In genomic region chr11:19232910-19233503, GRCh38 we compare ENCODE assay signal across 15 cellular contexts. TPM values are rescaled to one million over a fixed set of nuclear protein-coding genes. Genes with fewer than 3 reads are reported as not detected.
A peak's percentile ranks its signal among the peaks of the same experiment; 100 is the strongest.
DNase-seq lines count a peak whose midpoint lies in the region; ATAC-seq and TF ChIP-seq lines count a peak whose summit lies in the region.
"Had no signal": no experiment of that assay in that cellular context is flagged by ENCODE, and none has a peak within 500 bp of the region (broad histone marks: within the 10 kb centered on the region; RNA-seq: fewer than 3 reads in every experiment).

No MANE protein-coding gene starts in this region.

- no peaks in the 10 kb centered on the region for H3K9me3 Mint-ChIP-seq in Calu3 (ENCODE audit: low read depth, unreplicated experiment)
- H3K9me3 Mint-ChIP-seq: T-helper 2 cell treated with Interferon-gamma antibody and Interleukin-4, amounts not matched to agents 5 μg/mL and 100 μg/mL, for 36 hours had no signal

- H3K27me3 Mint-ChIP-seq in Calu3 (ENCODE audit: unreplicated experiment), result no peaks in the 10 kb centered on the region

- H3K4me2 ChIP-seq in PC-3 (ENCODE audit: low read length), result peak overlapping the region; percentile 55

- H3K4me1 Mint-ChIP-seq in Calu3 (ENCODE audit: low read depth, unreplicated experiment), result peaks cover 16% of the 10 kb centered on the region
- H3K4me1 Mint-ChIP-seq: naive B cell had no signal

- H3K36me3 Mint-ChIP-seq in Calu3 (ENCODE audit: insufficient read depth, unreplicated experiment), result peaks cover 9% of the 10 kb centered on the region
- H3K36me3 Mint-ChIP-seq: naive B cell had no signal

- TF ChIP-seq CTCF in Calu3 (IDR thresholded peaks at IDR 0.05; ENCODE audit: unreplicated experiment) (no peak), PC-3 (conservative IDR thresholded peaks at IDR 0.05; ENCODE audit: low read depth, low read length) (no peak), epithelial cell of proximal tubule (conservative IDR thresholded peaks at IDR 0.05; ENCODE audit: low read depth, low read length) (no peak), lower lobe of right lung (IDR thresholded peaks at IDR 0.05) (no peak)

- H3K9me3 ChIP-seq in PC-3 (ENCODE audit: low read length), result no peaks in the 10 kb centered on the region
- no peaks in the 10 kb centered on the region for H3K9me3 ChIP-seq in lower lobe of right lung
- H3K9me3 ChIP-seq: testis had no signal

- H3K27ac ChIP-seq in PC-3 (ENCODE audit: low read length), result peak overlapping the region; percentile 78
- no peak overlapping the region for H3K27ac ChIP-seq in lower lobe of right lung
- H3K27ac ChIP-seq: cardiac muscle cell, testis had no signal

- DNase-seq in Calu3 (no peak), PC-3 (peak; percentile 87), epithelial cell of proximal tubule (ENCODE audit: low read depth) (peak; percentile 68), non-pigmented ciliary epithelial cell (ENCODE audit: low read depth) (peak; percentile 74), lower lobe of right lung (no peak), NOMO-1 treated with dmso at 0.1 percent for 144 hours (lab: John Stamatoyannopoulos, UW; ENCODE audit: unreplicated experiment) (no peak), GM19240 (ENCODE audit: insufficient read length, low spot score) (no peak), COLO668 (lab: John Stamatoyannopoulos, UW; ENCODE audit: unreplicated experiment) (no peak)
- DNase-seq: activated CD8-positive, alpha-beta memory T cell treated with anti-CD3 and anti-CD28 coated beads, Interleukin-2, amount 50 U/mL, for 48 hours; naive B cell; NCI-H774; stimulated activated CD4-positive, alpha-beta T cell treated with anti-CD3 and anti-CD28 coated beads, Interleukin-4, amount 100 ng/mL, for 24 hours had no signal

- H3K79me2 ChIP-seq in PC-3 (ENCODE audit: low read length), result peaks cover 9% of the 10 kb centered on the region

- H3K4me3 ChIP-seq in PC-3 (ENCODE audit: low read length) (peak overlapping the region; percentile 41; the same call in 1 of the 2 replicates), epithelial cell of proximal tubule (ENCODE audit: low read depth, low read length) (no peak overlapping the region), lower lobe of right lung (no peak overlapping the region)
- H3K4me3 ChIP-seq: cardiac muscle cell, testis had no signal

- no peaks in the 10 kb centered on the region for H3K27me3 ChIP-seq in PC-3 (ENCODE audit: low read length)
- no peaks in the 10 kb centered on the region for H3K27me3 ChIP-seq in lower lobe of right lung (ENCODE audit: low read depth)
- H3K27me3 ChIP-seq: cardiac muscle cell, testis had no signal

- no peaks in the 10 kb centered on the region for H3K9me2 ChIP-seq in PC-3 (replicated peaks; ENCODE audit: low read length)

- H2AFZ ChIP-seq in PC-3 (ENCODE audit: low read length), result peak overlapping the region; percentile 49

- no peaks in the 10 kb centered on the region for H3F3A ChIP-seq in PC-3 (ENCODE audit: low read length, unreplicated experiment)

- peak overlapping the region; percentile 37 for H3K4me3 Mint-ChIP-seq in Calu3 (ENCODE audit: low read depth, unreplicated experiment)
- H3K4me3 Mint-ChIP-seq: naive B cell; T-helper 2 cell treated with Interferon-gamma antibody and Interleukin-4, amounts not matched to agents 5 μg/mL and 100 μg/mL, for 36 hours had no signal

- H4K20me1 ChIP-seq in PC-3 (ENCODE audit: low read length), result no peaks in the 10 kb centered on the region

- CTCF ChIA-PET in Calu3 (lab: Charles Lee) (no interaction called here), PC-3 (lab: Charles Lee) (no interaction called here)

- intact Hi-C loops in Calu3 (cut with micrococcal nuclease; ENCODE audit: unreplicated experiment), result no loop called here
- intact Hi-C loops in PC-3 (cut with micrococcal nuclease), result loop anchor here (1.0 to 2.0 kb wide), 2 partner anchors 14 to 33 kb away; no protein-coding TSS in a partner anchor
- intact Hi-C loops in lower lobe of right lung (cut with DNase I), result no loop called here

- H3K36me3 ChIP-seq in PC-3 (ENCODE audit: low read depth, low read length) (peaks cover 63% of the 10 kb centered on the region), lower lobe of right lung (no peaks in the 10 kb centered on the region)

- ATAC-seq in PC-3 (peak; percentile 96), lower lobe of right lung (no peak)

- H3K27ac Mint-ChIP-seq in Calu3 (ENCODE audit: unreplicated experiment), result no peak overlapping the region
- H3K27ac Mint-ChIP-seq: naive B cell; T-helper 2 cell treated with Interferon-gamma antibody and Interleukin-4, amounts not matched to agents 5 μg/mL and 100 μg/mL, for 36 hours had no signal

- BruUV-seq in Calu3 (replicated peaks; lab: Mats Ljungman, UMichigan) (no TSS peak), PC-3 (replicated peaks; lab: Mats Ljungman, UMichigan) (no TSS peak)

- POLR2A ChIA-PET in PC-3 (lab: Charles Lee; ENCODE audit: unreplicated experiment), result no interaction called here

- peak overlapping the region; percentile 4; the same call in 1 of the 2 replicates for H3K9ac ChIP-seq in PC-3 (ENCODE audit: low read length)

- H3K4me1 ChIP-seq in PC-3 (ENCODE audit: insufficient read depth, low read length) (peaks cover 28% of the 10 kb centered on the region), lower lobe of right lung (no peaks in the 10 kb centered on the region)
- H3K4me1 ChIP-seq: testis had no signal

RNA-seq across cellular contexts. Expression of gene E2F8, which starts 7.7 kb away (rescaled TPM):
- 14.9 and 19.7 TPM in 2 replicates for total RNA-seq in Calu3 (2022)
- total RNA-seq in PC-3 (2014; rRNA removed), result 11.9 and 12.3 TPM in 2 replicates
- total RNA-seq in epithelial cell of proximal tubule, result 6.9 and 10.5 TPM in 2 replicates
- total RNA-seq in lower lobe of right lung, result 0.95 TPM

RNA-seq across cellular contexts. Expression of gene CSRP3, which starts 31.2 kb away (rescaled TPM):
- total RNA-seq in Calu3 (2022), result not detected in 2 replicates
- total RNA-seq in PC-3 (2014; rRNA removed), result not detected in 2 replicates
- not detected in 2 replicates for total RNA-seq in epithelial cell of proximal tubule
- total RNA-seq in lower lobe of right lung, result not detected
- total RNA-seq: testis had no signal

Comparison
In these comparisons a context has a peak if more than half of its experiments do, and no peak if none do; other contexts are left out.
1. DNase-seq: peak in PC-3 (single experiment), epithelial cell of proximal tubule (single experiment) and non-pigmented ciliary epithelial cell (single experiment); none in Calu3 (single experiment), lower lobe of right lung (single experiment), NOMO-1 treated with dmso at 0.1 percent for 144 hours (single experiment), GM19240 (single experiment) and COLO668 (single experiment).